ENCODE assay signal across 1 cellular context in the genomic region with DNA sequence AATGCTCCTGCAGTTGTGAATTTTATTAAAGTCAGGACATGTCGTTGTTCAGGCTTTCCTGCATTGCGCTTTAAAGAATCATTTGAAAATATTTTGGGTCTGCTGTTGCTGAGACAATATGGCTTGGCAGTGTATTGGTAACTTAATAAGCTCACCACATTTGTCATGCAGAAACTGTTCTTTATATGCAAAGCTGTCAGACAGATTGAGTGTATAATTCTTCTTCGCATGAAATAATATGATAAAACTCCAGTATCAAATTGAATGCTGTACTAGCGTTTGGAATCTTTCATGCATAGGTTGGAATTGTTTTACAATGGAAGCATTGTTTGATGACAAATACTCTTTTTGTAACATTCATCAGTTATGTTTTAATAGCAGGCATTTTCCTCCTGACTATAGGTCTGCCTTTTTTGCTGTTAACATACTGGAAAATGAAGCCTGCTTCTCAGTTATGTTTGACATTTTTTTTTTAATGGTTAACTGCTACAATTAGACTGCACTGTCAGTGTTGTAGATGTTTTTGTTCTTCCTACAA.
TF ChIP-seq lines count a peak whose summit lies in the region.

No MANE protein-coding gene starts in this region.

TF ChIP-seq in H1, 55 proteins besides CTCF, POLR2A, EP300 and RAD21:
- no peak for TF ChIP-seq ZNF274 (IDR thresholded peaks at IDR 0.05; ENCODE audit: borderline replicate concordance, extremely low read depth, low read length)
- no peak for TF ChIP-seq BACH1 (IDR thresholded peaks at IDR 0.05; ENCODE audit: low read length)
- TF ChIP-seq CTBP2 (IDR thresholded peaks at IDR 0.05; ENCODE audit: borderline replicate concordance, insufficient read depth, insufficient read length, low read length): no peak
- TF ChIP-seq, protein P1, sequence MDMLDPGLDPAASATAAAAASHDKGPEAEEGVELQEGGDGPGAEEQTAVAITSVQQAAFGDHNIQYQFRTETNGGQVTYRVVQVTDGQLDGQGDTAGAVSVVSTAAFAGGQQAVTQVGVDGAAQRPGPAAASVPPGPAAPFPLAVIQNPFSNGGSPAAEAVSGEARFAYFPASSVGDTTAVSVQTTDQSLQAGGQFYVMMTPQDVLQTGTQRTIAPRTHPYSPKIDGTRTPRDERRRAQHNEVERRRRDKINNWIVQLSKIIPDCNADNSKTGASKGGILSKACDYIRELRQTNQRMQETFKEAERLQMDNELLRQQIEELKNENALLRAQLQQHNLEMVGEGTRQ (IDR thresholded peaks at IDR 0.05; ENCODE audit: low read length): no peak
- no peak for TF ChIP-seq TAF1 (IDR thresholded peaks at IDR 0.05; ENCODE audit: low read depth, low read length)
- TF ChIP-seq NRF1 (IDR thresholded peaks at IDR 0.05; ENCODE audit: low read depth, low read length): no peak
- TF ChIP-seq SIX5 (IDR thresholded peaks at IDR 0.05; ENCODE audit: low read depth, low read length): no peak
- no peak for TF ChIP-seq TCF12 (IDR thresholded peaks at IDR 0.05; ENCODE audit: low read depth, low read length)
- TF ChIP-seq KDM5A (IDR thresholded peaks at IDR 0.05; ENCODE audit: low read length): no peak
- TF ChIP-seq CREB1 (IDR thresholded peaks at IDR 0.05): no peak
- TF ChIP-seq POU5F1 (IDR thresholded peaks at IDR 0.05; ENCODE audit: low read depth, low read length): no peak
- TF ChIP-seq SP2 (IDR thresholded peaks at IDR 0.05; ENCODE audit: low read length): no peak
- TF ChIP-seq SUZ12 (IDR thresholded peaks at IDR 0.05; ENCODE audit: low read length): no peak
- TF ChIP-seq EGR1 (IDR thresholded peaks at IDR 0.05; ENCODE audit: borderline replicate concordance, low read depth, low read length): no peak
- TF ChIP-seq, protein P2, sequence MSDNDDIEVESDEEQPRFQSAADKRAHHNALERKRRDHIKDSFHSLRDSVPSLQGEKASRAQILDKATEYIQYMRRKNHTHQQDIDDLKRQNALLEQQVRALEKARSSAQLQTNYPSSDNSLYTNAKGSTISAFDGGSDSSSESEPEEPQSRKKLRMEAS (IDR thresholded peaks at IDR 0.05): no peak
- TF ChIP-seq CHD2 (IDR thresholded peaks at IDR 0.05; ENCODE audit: low read length): no peak
TF ChIP-seq in H1: peak in this region for 0.
